In the genomic region with DNA sequence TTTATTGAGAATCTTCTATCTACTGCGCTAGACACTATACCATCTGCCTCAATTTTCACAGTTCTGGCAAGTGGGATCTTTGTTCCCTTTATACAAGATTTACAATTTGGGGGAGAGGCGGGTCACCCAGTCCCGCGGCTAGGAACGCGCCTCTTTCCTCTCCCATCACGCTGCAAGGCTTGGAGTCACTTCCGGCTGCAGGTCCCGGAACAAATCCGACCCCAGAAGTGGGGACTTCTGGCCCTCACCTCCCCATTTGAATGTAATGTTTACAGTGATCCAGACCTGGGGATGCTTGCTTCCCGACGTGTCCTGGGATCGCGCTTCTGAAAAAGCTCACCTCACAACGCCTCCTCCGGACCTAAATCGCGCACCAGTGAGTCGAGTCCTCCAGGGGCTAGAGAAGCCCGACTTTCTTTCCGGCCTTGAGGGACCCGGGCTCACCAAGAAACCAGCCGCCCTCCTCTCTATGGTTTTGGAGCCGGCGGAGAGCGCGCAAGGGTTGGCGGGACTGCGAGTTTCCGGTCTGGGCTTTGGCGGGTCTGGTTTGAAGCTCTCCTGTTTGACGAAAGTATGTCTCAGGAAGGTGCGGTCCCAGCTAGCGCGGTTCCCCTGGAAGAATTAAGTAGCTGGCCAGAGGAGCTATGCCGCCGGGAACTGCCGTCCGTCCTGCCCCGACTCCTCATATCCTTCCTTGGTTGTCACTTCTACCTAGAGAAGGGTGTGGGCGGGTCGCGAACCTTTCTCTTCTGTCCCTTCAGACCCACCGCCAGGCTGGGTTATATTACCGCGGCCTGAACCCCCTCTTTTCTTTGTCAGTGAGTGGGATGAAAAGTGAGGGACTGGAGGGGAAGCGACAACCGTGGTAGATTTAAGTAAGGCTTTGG, we compare ENCODE assay signal across 1 cellular context.
TF ChIP-seq lines count a peak whose summit lies in the region.

Gene METTL18, minus strand, starts transcription at position 378 of the 887 bp plus-strand sequence. CDS start 1,212 bp downstream, outside the sequence.

TF ChIP-seq in K562, 482 proteins besides CTCF, POLR2A, EP300 and RAD21 (continued from another document and continues in another):
- TF ChIP-seq NFIC (IDR thresholded peaks at IDR 0.05) = no peak
- no peak for TF ChIP-seq HNRNPK (IDR thresholded peaks at IDR 0.05; ENCODE audit: low read depth, low read length, poor library complexity, severe bottlenecking)
- no peak for TF ChIP-seq MTA1 (IDR thresholded peaks at IDR 0.05; ENCODE audit: borderline replicate concordance)
- TF ChIP-seq, protein P1, sequence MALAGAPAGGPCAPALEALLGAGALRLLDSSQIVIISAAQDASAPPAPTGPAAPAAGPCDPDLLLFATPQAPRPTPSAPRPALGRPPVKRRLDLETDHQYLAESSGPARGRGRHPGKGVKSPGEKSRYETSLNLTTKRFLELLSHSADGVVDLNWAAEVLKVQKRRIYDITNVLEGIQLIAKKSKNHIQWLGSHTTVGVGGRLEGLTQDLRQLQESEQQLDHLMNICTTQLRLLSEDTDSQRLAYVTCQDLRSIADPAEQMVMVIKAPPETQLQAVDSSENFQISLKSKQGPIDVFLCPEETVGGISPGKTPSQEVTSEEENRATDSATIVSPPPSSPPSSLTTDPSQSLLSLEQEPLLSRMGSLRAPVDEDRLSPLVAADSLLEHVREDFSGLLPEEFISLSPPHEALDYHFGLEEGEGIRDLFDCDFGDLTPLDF (CRISPR knock-in tag; IDR thresholded peaks at IDR 0.05) = peak; percentile 90
- TF ChIP-seq ZNF165 (CRISPR knock-in tag; IDR thresholded peaks at IDR 0.05; ENCODE audit: borderline replicate concordance) = no peak
- no peak for TF ChIP-seq NFATC3 (IDR thresholded peaks at IDR 0.05)
- TF ChIP-seq SNIP1 (IDR thresholded peaks at IDR 0.05; ENCODE audit: low read depth) = peak; percentile 99
- TF ChIP-seq YBX1 (IDR thresholded peaks at IDR 0.05) = no peak
- TF ChIP-seq MCM3 (IDR thresholded peaks at IDR 0.05) = no peak
- TF ChIP-seq HDAC2 (IDR thresholded peaks at IDR 0.05) = peak; percentile 62; the same call in 1 of the 2 replicates
- no peak for TF ChIP-seq ARID3B (CRISPR knock-in tag; IDR thresholded peaks at IDR 0.05; ENCODE audit: borderline replicate concordance)
- no peak for TF ChIP-seq ZKSCAN1 (IDR thresholded peaks at IDR 0.05; ENCODE audit: low read depth, low read length)
- no peak for TF ChIP-seq HOMEZ (CRISPR knock-in tag; IDR thresholded peaks at IDR 0.05)
- no peak for TF ChIP-seq FOXP4 (CRISPR knock-in tag; IDR thresholded peaks at IDR 0.05; ENCODE audit: borderline replicate concordance)
- no peak for TF ChIP-seq ZKSCAN8 (CRISPR knock-in tag; IDR thresholded peaks at IDR 0.05)
- peak; percentile 97 for TF ChIP-seq GTF2E2 (tag; IDR thresholded peaks at IDR 0.05)
- TF ChIP-seq, protein P2, sequence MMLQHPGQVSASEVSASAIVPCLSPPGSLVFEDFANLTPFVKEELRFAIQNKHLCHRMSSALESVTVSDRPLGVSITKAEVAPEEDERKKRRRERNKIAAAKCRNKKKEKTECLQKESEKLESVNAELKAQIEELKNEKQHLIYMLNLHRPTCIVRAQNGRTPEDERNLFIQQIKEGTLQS (IDR thresholded peaks at IDR 0.05) = no peak
- TF ChIP-seq, protein P2 (CRISPR knock-in tag; conservative IDR thresholded peaks at IDR 0.05) = no peak; the same call in 1 of the 2 replicates
- no peak for TF ChIP-seq CLOCK (CRISPR knock-in tag; IDR thresholded peaks at IDR 0.05; ENCODE audit: borderline replicate concordance)
- peak; percentile 39; the same call in 1 of the 2 replicates for TF ChIP-seq CC2D1A (IDR thresholded peaks at IDR 0.05)
- TF ChIP-seq, protein P3, sequence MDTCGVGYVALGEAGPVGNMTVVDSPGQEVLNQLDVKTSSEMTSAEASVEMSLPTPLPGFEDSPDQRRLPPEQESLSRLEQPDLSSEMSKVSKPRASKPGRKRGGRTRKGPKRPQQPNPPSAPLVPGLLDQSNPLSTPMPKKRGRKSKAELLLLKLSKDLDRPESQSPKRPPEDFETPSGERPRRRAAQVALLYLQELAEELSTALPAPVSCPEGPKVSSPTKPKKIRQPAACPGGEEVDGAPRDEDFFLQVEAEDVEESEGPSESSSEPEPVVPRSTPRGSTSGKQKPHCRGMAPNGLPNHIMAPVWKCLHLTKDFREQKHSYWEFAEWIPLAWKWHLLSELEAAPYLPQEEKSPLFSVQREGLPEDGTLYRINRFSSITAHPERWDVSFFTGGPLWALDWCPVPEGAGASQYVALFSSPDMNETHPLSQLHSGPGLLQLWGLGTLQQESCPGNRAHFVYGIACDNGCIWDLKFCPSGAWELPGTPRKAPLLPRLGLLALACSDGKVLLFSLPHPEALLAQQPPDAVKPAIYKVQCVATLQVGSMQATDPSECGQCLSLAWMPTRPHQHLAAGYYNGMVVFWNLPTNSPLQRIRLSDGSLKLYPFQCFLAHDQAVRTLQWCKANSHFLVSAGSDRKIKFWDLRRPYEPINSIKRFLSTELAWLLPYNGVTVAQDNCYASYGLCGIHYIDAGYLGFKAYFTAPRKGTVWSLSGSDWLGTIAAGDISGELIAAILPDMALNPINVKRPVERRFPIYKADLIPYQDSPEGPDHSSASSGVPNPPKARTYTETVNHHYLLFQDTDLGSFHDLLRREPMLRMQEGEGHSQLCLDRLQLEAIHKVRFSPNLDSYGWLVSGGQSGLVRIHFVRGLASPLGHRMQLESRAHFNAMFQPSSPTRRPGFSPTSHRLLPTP (IDR thresholded peaks at IDR 0.05; ENCODE audit: borderline replicate concordance, extremely low read depth, insufficient read length) = no peak
- no peak for TF ChIP-seq SREBF1 (IDR thresholded peaks at IDR 0.05; ENCODE audit: borderline replicate concordance, low read depth, low read length)
- no peak for TF ChIP-seq ZNF695 (CRISPR knock-in tag; IDR thresholded peaks at IDR 0.05)
- no peak for TF ChIP-seq PHB2 (IDR thresholded peaks at IDR 0.05; ENCODE audit: low read depth)
- TF ChIP-seq ZNF830 (CRISPR knock-in tag; IDR thresholded peaks at IDR 0.05) = no peak
- 0 out of 4 replicates have a peak, but pooled peaks have one; percentile 34 to 36 for TF ChIP-seq UBTF (IDR thresholded peaks at IDR 0.05; ENCODE audit: borderline replicate concordance in 1 of 2, low read depth in 2 of 2, low read length in 2 of 2)
- TF ChIP-seq, protein P4, sequence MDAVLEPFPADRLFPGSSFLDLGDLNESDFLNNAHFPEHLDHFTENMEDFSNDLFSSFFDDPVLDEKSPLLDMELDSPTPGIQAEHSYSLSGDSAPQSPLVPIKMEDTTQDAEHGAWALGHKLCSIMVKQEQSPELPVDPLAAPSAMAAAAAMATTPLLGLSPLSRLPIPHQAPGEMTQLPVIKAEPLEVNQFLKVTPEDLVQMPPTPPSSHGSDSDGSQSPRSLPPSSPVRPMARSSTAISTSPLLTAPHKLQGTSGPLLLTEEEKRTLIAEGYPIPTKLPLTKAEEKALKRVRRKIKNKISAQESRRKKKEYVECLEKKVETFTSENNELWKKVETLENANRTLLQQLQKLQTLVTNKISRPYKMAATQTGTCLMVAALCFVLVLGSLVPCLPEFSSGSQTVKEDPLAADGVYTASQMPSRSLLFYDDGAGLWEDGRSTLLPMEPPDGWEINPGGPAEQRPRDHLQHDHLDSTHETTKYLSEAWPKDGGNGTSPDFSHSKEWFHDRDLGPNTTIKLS (IDR thresholded peaks at IDR 0.05; ENCODE audit: borderline replicate concordance, low read depth) = peak; percentile 96
- TF ChIP-seq, protein P5, sequence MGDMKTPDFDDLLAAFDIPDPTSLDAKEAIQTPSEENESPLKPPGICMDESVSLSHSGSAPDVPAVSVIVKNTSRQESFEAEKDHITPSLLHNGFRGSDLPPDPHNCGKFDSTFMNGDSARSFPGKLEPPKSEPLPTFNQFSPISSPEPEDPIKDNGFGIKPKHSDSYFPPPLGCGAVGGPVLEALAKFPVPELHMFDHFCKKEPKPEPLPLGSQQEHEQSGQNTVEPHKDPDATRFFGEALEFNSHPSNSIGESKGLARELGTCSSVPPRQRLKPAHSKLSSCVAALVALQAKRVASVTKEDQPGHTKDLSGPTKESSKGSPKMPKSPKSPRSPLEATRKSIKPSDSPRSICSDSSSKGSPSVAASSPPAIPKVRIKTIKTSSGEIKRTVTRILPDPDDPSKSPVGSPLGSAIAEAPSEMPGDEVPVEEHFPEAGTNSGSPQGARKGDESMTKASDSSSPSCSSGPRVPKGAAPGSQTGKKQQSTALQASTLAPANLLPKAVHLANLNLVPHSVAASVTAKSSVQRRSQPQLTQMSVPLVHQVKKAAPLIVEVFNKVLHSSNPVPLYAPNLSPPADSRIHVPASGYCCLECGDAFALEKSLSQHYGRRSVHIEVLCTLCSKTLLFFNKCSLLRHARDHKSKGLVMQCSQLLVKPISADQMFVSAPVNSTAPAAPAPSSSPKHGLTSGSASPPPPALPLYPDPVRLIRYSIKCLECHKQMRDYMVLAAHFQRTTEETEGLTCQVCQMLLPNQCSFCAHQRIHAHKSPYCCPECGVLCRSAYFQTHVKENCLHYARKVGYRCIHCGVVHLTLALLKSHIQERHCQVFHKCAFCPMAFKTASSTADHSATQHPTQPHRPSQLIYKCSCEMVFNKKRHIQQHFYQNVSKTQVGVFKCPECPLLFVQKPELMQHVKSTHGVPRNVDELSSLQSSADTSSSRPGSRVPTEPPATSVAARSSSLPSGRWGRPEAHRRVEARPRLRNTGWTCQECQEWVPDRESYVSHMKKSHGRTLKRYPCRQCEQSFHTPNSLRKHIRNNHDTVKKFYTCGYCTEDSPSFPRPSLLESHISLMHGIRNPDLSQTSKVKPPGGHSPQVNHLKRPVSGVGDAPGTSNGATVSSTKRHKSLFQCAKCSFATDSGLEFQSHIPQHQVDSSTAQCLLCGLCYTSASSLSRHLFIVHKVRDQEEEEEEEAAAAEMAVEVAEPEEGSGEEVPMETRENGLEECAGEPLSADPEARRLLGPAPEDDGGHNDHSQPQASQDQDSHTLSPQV (IDR thresholded peaks at IDR 0.05) = no peak
